Comparison of ENCODE assay signal across 1 cellular context in genomic region chr19:54096642-54097106, GRCh38.
TF ChIP-seq lines count a peak whose summit lies in the region.

No MANE protein-coding gene starts in this region.

TF ChIP-seq in SK-N-SH, 30 proteins besides CTCF, POLR2A, EP300 and RAD21 (continued from another document):
- no peak for TF ChIP-seq ZBTB33 (IDR thresholded peaks at IDR 0.05; ENCODE audit: borderline replicate concordance, low read depth)
- no peak for TF ChIP-seq RFX5 (IDR thresholded peaks at IDR 0.05; ENCODE audit: low read length)
- no peak for TF ChIP-seq JUND (IDR thresholded peaks at IDR 0.05)
- no peak for TF ChIP-seq FOXJ3 (CRISPR knock-in tag; IDR thresholded peaks at IDR 0.05)
- no peak for TF ChIP-seq RXRA (IDR thresholded peaks at IDR 0.05; ENCODE audit: borderline replicate concordance, low read depth)
- no peak for TF ChIP-seq NFIC (IDR thresholded peaks at IDR 0.05; ENCODE audit: borderline replicate concordance)
- no peak for TF ChIP-seq EZH2phosphoT487 (IDR thresholded peaks at IDR 0.05; ENCODE audit: borderline replicate concordance, low read depth)
- no peak for TF ChIP-seq CHD2 (IDR thresholded peaks at IDR 0.05; ENCODE audit: low read length, partially characterized antibody)
- TF ChIP-seq FOSL2 (IDR thresholded peaks at IDR 0.05; ENCODE audit: borderline replicate concordance, low read depth) = no peak
- TF ChIP-seq PBX3 (IDR thresholded peaks at IDR 0.05) = no peak
- TF ChIP-seq USF2 (IDR thresholded peaks at IDR 0.05; ENCODE audit: borderline replicate concordance, low read depth, low read length) = no peak
- TF ChIP-seq SIN3A (IDR thresholded peaks at IDR 0.05; ENCODE audit: borderline replicate concordance, low read depth, low read length) = no peak
- no peak for TF ChIP-seq POLR2AphosphoS5 (IDR thresholded peaks at IDR 0.05; ENCODE audit: low read depth, low read length)
- no peak for TF ChIP-seq TCF12 (IDR thresholded peaks at IDR 0.05)
TF ChIP-seq in SK-N-SH: peak in this region for 0.
